In the genomic region with DNA sequence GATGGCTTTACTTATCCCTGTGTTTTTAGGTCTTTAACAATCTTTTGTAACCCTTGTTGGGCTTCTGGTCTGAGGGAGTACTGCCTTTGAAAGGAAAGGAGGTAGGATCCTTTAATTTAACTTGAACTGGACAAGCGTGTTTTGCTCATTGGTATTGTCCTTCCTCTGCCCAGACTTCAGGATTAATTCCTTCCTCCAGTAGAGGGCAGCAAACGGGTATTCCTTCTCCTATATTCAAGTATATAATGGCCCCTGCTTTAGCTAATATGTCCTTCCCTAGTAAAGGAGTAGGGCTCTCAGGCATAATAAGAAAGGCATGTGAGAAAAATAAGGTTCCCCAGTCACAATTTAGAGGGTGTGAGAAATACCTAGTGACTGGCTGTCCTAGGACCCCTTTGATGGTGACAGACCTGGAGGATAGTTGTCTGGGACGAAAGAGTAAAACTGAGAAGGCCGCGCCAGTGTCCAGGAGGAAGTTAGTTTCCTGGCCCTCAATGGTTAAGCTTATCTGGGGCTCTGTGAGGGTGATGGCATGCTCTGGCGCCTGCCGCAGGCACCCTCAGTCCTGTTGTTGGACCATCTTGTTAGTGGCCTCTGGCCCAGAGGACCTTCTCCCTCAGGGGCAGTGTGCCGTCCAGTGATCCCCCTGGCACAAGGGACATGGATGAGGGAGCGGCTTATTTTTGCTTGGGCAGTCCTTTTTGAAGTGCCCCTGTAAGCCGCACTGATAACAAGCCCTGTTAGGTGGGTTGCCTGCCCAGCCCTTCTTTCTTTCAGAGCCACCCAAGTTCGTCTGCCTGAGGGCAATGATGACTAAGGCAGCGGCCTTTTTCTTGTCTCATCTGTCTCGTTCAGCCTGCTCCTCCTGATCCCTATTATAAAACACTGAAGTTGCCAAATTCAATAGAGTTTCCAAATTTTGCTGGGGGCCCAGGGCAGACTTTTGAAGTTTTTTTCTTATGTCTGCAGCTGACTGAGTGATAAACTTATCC, we compare ENCODE assay signal across 8 cellular contexts. TPM values are rescaled to one million over a fixed set of nuclear protein-coding genes. Genes with fewer than 3 reads are reported as not detected.
DNase-seq lines count a peak whose midpoint lies in the region; ATAC-seq and TF ChIP-seq lines count a peak whose summit lies in the region.

No MANE protein-coding gene starts in this region.

- no peaks in the 10 kb centered on the region for H3K36me3 ChIP-seq in prostate gland

- H3K36me3 Mint-ChIP-seq in activated CD8-positive, alpha-beta T cell treated with anti-CD3 and anti-CD28 coated beads, Interleukin-2, amount 10 ng/mL, durations not matched to agents 7 days and 5 days (ENCODE audit: low read depth) = no peaks in the 10 kb centered on the region

- H3K4me1 ChIP-seq in prostate gland (replicated peaks) = no peaks in the 10 kb centered on the region

- peaks cover 7% of the 10 kb centered on the region for H3K4me1 Mint-ChIP-seq in activated CD8-positive, alpha-beta T cell treated with anti-CD3 and anti-CD28 coated beads, Interleukin-2, amount 10 ng/mL, durations not matched to agents 7 days and 5 days (ENCODE audit: low read depth)

- no peak overlapping the region for H3K27ac ChIP-seq in prostate gland

- CTCF ChIA-PET in activated CD8-positive, alpha-beta T cell treated with anti-CD3 and anti-CD28 coated beads, Interleukin-2, amount 10 ng/mL, durations not matched to agents 7 days and 5 days (lab: Charles Lee) = interaction anchor here (0.8 to 1.6 kb wide), 2 partner anchors 9 to 224 kb away, joined by 3 to 4 read pairs; no protein-coding TSS in a partner anchor

- TF ChIP-seq CTCF in prostate gland (IDR thresholded peaks at IDR 0.05) = peak; percentile 24 to 64 (median 56)

- 62% methylated on average over 13 of the region's 13 CpGs for WGBS in prostate gland

- no peaks in the 10 kb centered on the region for H3K9me3 ChIP-seq in prostate gland

- TF ChIP-seq POLR2A in prostate gland (IDR thresholded peaks at IDR 0.05) = no peak

- intact Hi-C loops in prostate gland (cut with DNase I) = loop anchor here (2.0 kb wide), 1 partner anchor 414 kb away; no protein-coding TSS in a partner anchor

- no peak overlapping the region for H3K4me3 Mint-ChIP-seq in activated CD8-positive, alpha-beta T cell treated with anti-CD3 and anti-CD28 coated beads, Interleukin-2, amount 10 ng/mL, durations not matched to agents 7 days and 5 days

- no peak overlapping the region for H3K4me3 ChIP-seq in prostate gland

- H3K27ac Mint-ChIP-seq in activated CD8-positive, alpha-beta T cell treated with anti-CD3 and anti-CD28 coated beads, Interleukin-2, amount 10 ng/mL, durations not matched to agents 7 days and 5 days = no peak overlapping the region

- POLR2A ChIA-PET in activated CD8-positive, alpha-beta T cell treated with anti-CD3 and anti-CD28 coated beads, Interleukin-2, amount 10 ng/mL, durations not matched to agents 7 days and 5 days (lab: Charles Lee) = no interaction called here

- peak; percentile 5 to 30 for DNase-seq in stimulated activated CD4-positive, alpha-beta T cell treated with anti-CD3 and anti-CD28 coated beads, Interleukin-2, amount 100 ng/mL, for 24 hours
- DNase-seq in stimulated activated CD4-positive, alpha-beta T cell treated with anti-CD3 and anti-CD28 coated beads, Interleukin-4, amount 100 ng/mL, for 1 hour = no peak
- DNase-seq in NCI-H345 (lab: John Stamatoyannopoulos, UW) (peak; percentile 25), glomerular endothelial cell (ENCODE audit: extremely low read depth, low read depth, low spot score) (peak; percentile 54), prostate gland (ENCODE audit: low spot score) (peak; percentile 70)
- peak; percentile 55 for DNase-seq in activated CD8-positive, alpha-beta T cell treated with anti-CD3 and anti-CD28 coated beads, Interleukin-2, amount 10 ng/mL, durations not matched to agents 7 days and 5 days
- DNase-seq in activated effector memory CD4-positive, alpha-beta T cell treated with anti-CD3 and anti-CD28 coated beads, Interleukin-2, amount 50 U/mL, for 16 hours = no peak

- H3K27me3 Mint-ChIP-seq in activated CD8-positive, alpha-beta T cell treated with anti-CD3 and anti-CD28 coated beads, Interleukin-2, amount 10 ng/mL, durations not matched to agents 7 days and 5 days (ENCODE audit: low read depth) = no peaks in the 10 kb centered on the region

- ATAC-seq in activated CD8-positive, alpha-beta T cell treated with anti-CD3 and anti-CD28 coated beads, Interleukin-2, amount 10 ng/mL, durations not matched to agents 7 days and 5 days = peak; percentile 53
- no peak for ATAC-seq in GM21367 (IDR thresholded peaks at IDR 0.05; ENCODE audit: unreplicated experiment)

- no peaks in the 10 kb centered on the region for H3K9me3 Mint-ChIP-seq in activated CD8-positive, alpha-beta T cell treated with anti-CD3 and anti-CD28 coated beads, Interleukin-2, amount 10 ng/mL, durations not matched to agents 7 days and 5 days (ENCODE audit: insufficient read depth)

- no peaks in the 10 kb centered on the region for H3K27me3 ChIP-seq in prostate gland (replicated peaks; ENCODE audit: insufficient read depth)

RNA-seq across cellular contexts. Expression of gene C11orf71, which starts 51.8 kb away (rescaled TPM):
- total RNA-seq in activated CD8-positive, alpha-beta T cell treated with anti-CD3 and anti-CD28 coated beads, Interleukin-2, amount 10 ng/mL, durations not matched to agents 7 days and 5 days = 1 to 10 TPM; 8.2 to 8.4 TPM
- total RNA-seq in glomerular endothelial cell (3.5 and 7.1 TPM in 2 replicates), prostate gland (10 to 100 TPM; 14.4 to 15.3 TPM)

RNA-seq across cellular contexts. Expression of gene RBM7, which starts 52.0 kb away (rescaled TPM):
- 10 to 100 TPM; 38.4 to 42.9 TPM for total RNA-seq in activated CD8-positive, alpha-beta T cell treated with anti-CD3 and anti-CD28 coated beads, Interleukin-2, amount 10 ng/mL, durations not matched to agents 7 days and 5 days
- total RNA-seq in glomerular endothelial cell (18.2 and 33.8 TPM in 2 replicates), prostate gland (10 to 100 TPM; 23.7 to 27.3 TPM)

RNA-seq across cellular contexts. Expression of gene NNMT, which starts 52.3 kb away (rescaled TPM):
- not detected for total RNA-seq in activated CD8-positive, alpha-beta T cell treated with anti-CD3 and anti-CD28 coated beads, Interleukin-2, amount 10 ng/mL, durations not matched to agents 7 days and 5 days
- total RNA-seq in glomerular endothelial cell = 240 and 279 TPM in 2 replicates
- total RNA-seq in prostate gland = 10 to 100 TPM; 59.3 to 63.2 TPM

Comparison
In these comparisons a context has a peak if more than half of its experiments do, and no peak if none do; other contexts are left out.
1. DNase-seq: peak in stimulated activated CD4-positive, alpha-beta T cell treated with anti-CD3 and anti-CD28 coated beads, Interleukin-2, amount 100 ng/mL, for 24 hours (2 of 2), NCI-H345 (single experiment), activated CD8-positive, alpha-beta T cell treated with anti-CD3 and anti-CD28 coated beads, Interleukin-2, amount 10 ng/mL, durations not matched to agents 7 days and 5 days (single experiment), glomerular endothelial cell (single experiment) and prostate gland (single experiment); none in stimulated activated CD4-positive, alpha-beta T cell treated with anti-CD3 and anti-CD28 coated beads, Interleukin-4, amount 100 ng/mL, for 1 hour (single experiment) and activated effector memory CD4-positive, alpha-beta T cell treated with anti-CD3 and anti-CD28 coated beads, Interleukin-2, amount 50 U/mL, for 16 hours (single experiment).
2. RNA of gene NNMT, which starts 52.3 kb away (total RNA-seq): 240 to 279 TPM in glomerular endothelial cell and 59.3 to 63.2 TPM in prostate gland; not detected in activated CD8-positive, alpha-beta T cell treated with anti-CD3 and anti-CD28 coated beads, Interleukin-2, amount 10 ng/mL, durations not matched to agents 7 days and 5 days; every median in the first group is over 10 times any median in the second.